In genomic region chr2:109950146-109950843, GRCh38 we compare ENCODE assay signal across 8 cellular contexts. TPM values are rescaled to one million over a fixed set of nuclear protein-coding genes. Genes with fewer than 3 reads are reported as not detected.
A peak's percentile ranks its signal among the peaks of the same experiment; 100 is the strongest.
DNase-seq lines count a peak whose midpoint lies in the region; ATAC-seq, FAIRE-seq and TF ChIP-seq lines count a peak whose summit lies in the region.
"Not testable (repeated sequence)": the region's sequence is repeated elsewhere in the genome, so short reads cannot be mapped to it uniquely, and the experiment has no call there.
"Had no signal": no experiment of that assay in that cellular context is flagged by ENCODE, and none has a peak within 500 bp of the region (broad histone marks: within the 10 kb centered on the region; RNA-seq: fewer than 3 reads in every experiment).

No MANE protein-coding gene starts in this region.

- not testable (repeated sequence) for H3K36me3 ChIP-seq in thoracic aorta

- not testable (repeated sequence) for H3K27ac ChIP-seq in right cardiac atrium (ENCODE audit: low read length); thoracic aorta

- H3K9me3 ChIP-seq in right cardiac atrium (ENCODE audit: control insufficient read depth, low read length); thoracic aorta: not testable (repeated sequence)

- no CpG with 5 or more reads among the region's 9 CpGs for WGBS in right cardiac atrium

- DNase-seq in Right ventricle myocardium superior; left cardiac atrium; right cardiac atrium; thoracic aorta (ENCODE audit: low spot score): not testable (repeated sequence)

- not testable (repeated sequence) for H3K4me3 ChIP-seq in right cardiac atrium (ENCODE audit: low read length); thoracic aorta

- H3K27me3 ChIP-seq in right cardiac atrium (ENCODE audit: control insufficient read depth, insufficient read depth); thoracic aorta (replicated peaks; ENCODE audit: insufficient read depth): not testable (repeated sequence)

- peak; percentile 35 for FAIRE-seq in endometrium (lab: Jason Lieb, UNC)

- TF ChIP-seq CTCF in thoracic aorta (IDR thresholded peaks at IDR 0.05): not testable (repeated sequence)

- intact Hi-C loops in Right ventricle myocardium superior (cut with DNase I); left cardiac atrium (cut with DNase I); right cardiac atrium (cut with DNase I): not testable (repeated sequence)

- not testable (repeated sequence) for H3K4me1 ChIP-seq in right cardiac atrium (ENCODE audit: control insufficient read depth, insufficient read depth, low read length); thoracic aorta (ENCODE audit: control insufficient read depth in 1 of 2, low read depth in 2 of 2)

- ATAC-seq in Right ventricle myocardium superior (ENCODE audit: poor library complexity) (peak; percentile 47), left cardiac atrium (peak; percentile 51 to 71), right cardiac atrium (peak; percentile 66 to 82), thoracic aorta (ENCODE audit: insufficient number of reproducible peaks, low FRiP score, low read depth) (peak; percentile 50)

RNA-seq across cellular contexts. Expression of gene LIMS3, which starts 51.8 kb away (rescaled TPM):
- 4.1 TPM for total RNA-seq in Right ventricle myocardium superior
- 1 to 10 TPM; 3.0 to 6.3 TPM for total RNA-seq in left cardiac atrium
- total RNA-seq in right cardiac atrium: 1 to 10 TPM; 2.4 to 8.7 (median 3.2) TPM
- polyA plus RNA-seq in right cardiac atrium: 2.0 TPM
- 10 to 100 TPM; 16.3 to 43.6 TPM for total RNA-seq in thoracic aorta
- total RNA-seq: Calu3; CD8-positive, alpha-beta T cell had no signal
- polyA plus RNA-seq: A549 had no signal
